1 cellular context compared by ENCODE assay signal in the genomic region with DNA sequence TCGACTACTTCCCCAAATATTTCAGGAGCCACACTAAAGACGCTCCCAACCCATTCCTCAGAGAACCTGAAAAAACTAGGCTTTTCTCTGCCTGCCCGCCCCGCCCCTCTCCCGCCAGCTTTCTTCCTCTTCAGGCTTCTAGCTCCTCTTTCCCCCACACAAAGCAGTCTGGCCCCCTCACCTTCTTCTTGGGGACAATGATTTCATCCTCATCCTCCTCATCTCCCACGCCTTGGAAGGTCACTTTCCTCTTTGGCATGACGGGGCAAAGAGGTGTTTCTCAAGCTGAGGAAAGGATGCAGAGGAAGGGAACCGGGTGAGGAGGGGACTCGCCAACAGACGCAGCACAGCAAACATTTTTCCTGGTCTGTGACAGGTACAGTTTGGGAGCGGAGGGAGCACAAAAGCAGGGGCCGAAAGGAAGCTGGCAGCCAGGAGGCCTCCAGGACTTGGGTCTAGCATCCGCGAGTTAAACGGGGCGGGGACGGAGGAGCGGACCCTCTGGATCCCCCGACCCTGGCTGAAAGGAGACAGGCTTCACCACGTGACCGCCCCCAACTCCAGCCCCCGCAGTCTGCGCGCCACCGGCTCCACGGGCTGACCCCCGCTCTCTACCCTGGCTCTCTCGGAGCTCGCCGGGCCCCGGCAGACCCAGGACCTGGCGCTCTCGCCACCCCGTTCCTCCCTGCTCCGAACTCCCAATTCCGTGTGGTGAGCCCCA.
TF ChIP-seq lines count a peak whose summit lies in the region.

No MANE protein-coding gene starts in this region.

TF ChIP-seq in HepG2, 621 proteins besides CTCF, POLR2A, EP300 and RAD21 (continued from another document):
- TF ChIP-seq, protein P1, sequence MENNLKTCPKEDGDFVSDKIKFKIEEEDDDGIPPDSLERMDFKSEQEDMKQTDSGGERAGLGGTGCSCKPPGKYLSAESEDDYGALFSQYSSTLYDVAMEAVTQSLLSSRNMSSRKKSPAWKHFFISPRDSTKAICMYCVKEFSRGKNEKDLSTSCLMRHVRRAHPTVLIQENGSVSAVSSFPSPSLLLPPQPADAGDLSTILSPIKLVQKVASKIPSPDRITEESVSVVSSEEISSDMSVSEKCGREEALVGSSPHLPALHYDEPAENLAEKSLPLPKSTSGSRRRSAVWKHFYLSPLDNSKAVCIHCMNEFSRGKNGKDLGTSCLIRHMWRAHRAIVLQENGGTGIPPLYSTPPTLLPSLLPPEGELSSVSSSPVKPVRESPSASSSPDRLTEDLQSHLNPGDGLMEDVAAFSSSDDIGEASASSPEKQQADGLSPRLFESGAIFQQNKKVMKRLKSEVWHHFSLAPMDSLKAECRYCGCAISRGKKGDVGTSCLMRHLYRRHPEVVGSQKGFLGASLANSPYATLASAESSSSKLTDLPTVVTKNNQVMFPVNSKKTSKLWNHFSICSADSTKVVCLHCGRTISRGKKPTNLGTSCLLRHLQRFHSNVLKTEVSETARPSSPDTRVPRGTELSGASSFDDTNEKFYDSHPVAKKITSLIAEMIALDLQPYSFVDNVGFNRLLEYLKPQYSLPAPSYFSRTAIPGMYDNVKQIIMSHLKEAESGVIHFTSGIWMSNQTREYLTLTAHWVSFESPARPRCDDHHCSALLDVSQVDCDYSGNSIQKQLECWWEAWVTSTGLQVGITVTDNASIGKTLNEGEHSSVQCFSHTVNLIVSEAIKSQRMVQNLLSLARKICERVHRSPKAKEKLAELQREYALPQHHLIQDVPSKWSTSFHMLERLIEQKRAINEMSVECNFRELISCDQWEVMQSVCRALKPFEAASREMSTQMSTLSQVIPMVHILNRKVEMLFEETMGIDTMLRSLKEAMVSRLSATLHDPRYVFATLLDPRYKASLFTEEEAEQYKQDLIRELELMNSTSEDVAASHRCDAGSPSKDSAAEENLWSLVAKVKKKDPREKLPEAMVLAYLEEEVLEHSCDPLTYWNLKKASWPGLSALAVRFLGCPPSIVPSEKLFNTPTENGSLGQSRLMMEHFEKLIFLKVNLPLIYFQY (CRISPR knock-in tag; IDR thresholded peaks at IDR 0.05; ENCODE audit: borderline replicate concordance) = peak; percentile 5; the same call in 1 of the 2 replicates
- TF ChIP-seq PLRG1 (conservative IDR thresholded peaks at IDR 0.05) = no peak
- no peak for TF ChIP-seq BORCS8-MEF2B (CRISPR knock-in tag; IDR thresholded peaks at IDR 0.05)
- no peak for TF ChIP-seq GATAD2A (CRISPR knock-in tag; IDR thresholded peaks at IDR 0.05)
- TF ChIP-seq NR2C2 (CRISPR knock-in tag; IDR thresholded peaks at IDR 0.05; ENCODE audit: borderline replicate concordance) = no peak
- TF ChIP-seq, protein P2, sequence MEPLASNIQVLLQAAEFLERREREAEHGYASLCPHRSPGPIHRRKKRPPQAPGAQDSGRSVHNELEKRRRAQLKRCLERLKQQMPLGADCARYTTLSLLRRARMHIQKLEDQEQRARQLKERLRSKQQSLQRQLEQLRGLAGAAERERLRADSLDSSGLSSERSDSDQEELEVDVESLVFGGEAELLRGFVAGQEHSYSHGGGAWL (CRISPR knock-in tag; IDR thresholded peaks at IDR 0.05) = 0 out of 2 replicates have a peak, but pooled peaks have one; percentile 19
- no peak for TF ChIP-seq STAG1 (CRISPR knock-in tag; IDR thresholded peaks at IDR 0.05)
- peak; percentile 71 for TF ChIP-seq SRY (CRISPR knock-in tag; IDR thresholded peaks at IDR 0.05)
- no peak for TF ChIP-seq AKAP8 (CRISPR knock-in tag; IDR thresholded peaks at IDR 0.05)
- TF ChIP-seq ZNF768 (CRISPR knock-in tag; IDR thresholded peaks at IDR 0.05) = peak; percentile 23; the same call in 1 of the 2 replicates
- TF ChIP-seq ZNF879 (CRISPR knock-in tag; IDR thresholded peaks at IDR 0.05) = no peak; the same call in 1 of the 2 replicates
- TF ChIP-seq SNAPC2 (CRISPR knock-in tag; IDR thresholded peaks at IDR 0.05) = peak; percentile 92
- TF ChIP-seq TOPORS (CRISPR knock-in tag; IDR thresholded peaks at IDR 0.05) = peak; percentile 94
- no peak for TF ChIP-seq ZNF225 (CRISPR knock-in tag; IDR thresholded peaks at IDR 0.05)
- 0 out of 2 replicates have a peak, but pooled peaks have one; percentile 21 for TF ChIP-seq NAIF1 (CRISPR knock-in tag; IDR thresholded peaks at IDR 0.05; ENCODE audit: borderline replicate concordance)
- TF ChIP-seq ZNF33B (CRISPR knock-in tag; IDR thresholded peaks at IDR 0.05) = no peak
- no peak for TF ChIP-seq ARHGAP35 (CRISPR knock-in tag; IDR thresholded peaks at IDR 0.05; ENCODE audit: borderline replicate concordance)
- TF ChIP-seq NFE2L2 (IDR thresholded peaks at IDR 0.05; ENCODE audit: low read length) = no peak
- no peak for TF ChIP-seq CHD2 (IDR thresholded peaks at IDR 0.05; ENCODE audit: low read depth, low read length)
- TF ChIP-seq, protein P3, sequence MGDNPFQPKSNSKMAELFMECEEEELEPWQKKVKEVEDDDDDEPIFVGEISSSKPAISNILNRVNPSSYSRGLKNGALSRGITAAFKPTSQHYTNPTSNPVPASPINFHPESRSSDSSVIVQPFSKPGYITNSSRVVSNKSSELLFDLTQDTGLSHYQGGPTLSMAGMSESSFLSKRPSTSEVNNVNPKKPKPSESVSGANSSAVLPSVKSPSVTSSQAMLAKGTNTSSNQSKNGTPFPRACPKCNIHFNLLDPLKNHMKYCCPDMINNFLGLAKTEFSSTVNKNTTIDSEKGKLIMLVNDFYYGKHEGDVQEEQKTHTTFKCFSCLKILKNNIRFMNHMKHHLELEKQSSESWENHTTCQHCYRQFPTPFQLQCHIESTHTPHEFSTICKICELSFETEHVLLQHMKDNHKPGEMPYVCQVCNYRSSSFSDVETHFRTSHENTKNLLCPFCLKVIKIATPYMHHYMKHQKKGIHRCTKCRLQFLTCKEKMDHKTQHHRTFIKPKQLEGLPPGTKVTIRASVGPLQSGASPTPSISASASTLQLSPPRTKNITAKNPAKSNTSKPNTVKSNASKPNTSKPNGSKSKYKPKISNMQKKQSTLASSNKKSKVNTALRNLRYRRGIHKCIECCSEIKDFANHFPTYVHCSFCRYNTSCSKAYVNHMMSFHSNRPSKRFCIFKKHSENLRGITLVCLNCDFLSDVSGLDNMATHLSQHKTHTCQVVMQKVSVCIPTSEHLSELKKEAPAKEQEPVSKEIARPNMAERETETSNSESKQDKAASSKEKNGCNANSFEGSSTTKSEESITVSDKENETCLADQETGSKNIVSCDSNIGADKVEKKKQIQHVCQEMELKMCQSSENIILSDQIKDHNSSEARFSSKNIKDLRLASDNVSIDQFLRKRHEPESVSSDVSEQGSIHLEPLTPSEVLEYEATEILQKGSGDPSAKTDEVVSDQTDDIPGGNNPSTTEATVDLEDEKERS (CRISPR knock-in tag; IDR thresholded peaks at IDR 0.05) = no peak
- TF ChIP-seq ZNF484 (CRISPR knock-in tag; IDR thresholded peaks at IDR 0.05; ENCODE audit: borderline replicate concordance, low read depth) = no peak
- no peak for TF ChIP-seq RORA (CRISPR knock-in tag; IDR thresholded peaks at IDR 0.05)
- TF ChIP-seq ONECUT2 (CRISPR knock-in tag; IDR thresholded peaks at IDR 0.05) = 0 out of 2 replicates have a peak, but pooled peaks have one; percentile 8
